In the genomic region with DNA sequence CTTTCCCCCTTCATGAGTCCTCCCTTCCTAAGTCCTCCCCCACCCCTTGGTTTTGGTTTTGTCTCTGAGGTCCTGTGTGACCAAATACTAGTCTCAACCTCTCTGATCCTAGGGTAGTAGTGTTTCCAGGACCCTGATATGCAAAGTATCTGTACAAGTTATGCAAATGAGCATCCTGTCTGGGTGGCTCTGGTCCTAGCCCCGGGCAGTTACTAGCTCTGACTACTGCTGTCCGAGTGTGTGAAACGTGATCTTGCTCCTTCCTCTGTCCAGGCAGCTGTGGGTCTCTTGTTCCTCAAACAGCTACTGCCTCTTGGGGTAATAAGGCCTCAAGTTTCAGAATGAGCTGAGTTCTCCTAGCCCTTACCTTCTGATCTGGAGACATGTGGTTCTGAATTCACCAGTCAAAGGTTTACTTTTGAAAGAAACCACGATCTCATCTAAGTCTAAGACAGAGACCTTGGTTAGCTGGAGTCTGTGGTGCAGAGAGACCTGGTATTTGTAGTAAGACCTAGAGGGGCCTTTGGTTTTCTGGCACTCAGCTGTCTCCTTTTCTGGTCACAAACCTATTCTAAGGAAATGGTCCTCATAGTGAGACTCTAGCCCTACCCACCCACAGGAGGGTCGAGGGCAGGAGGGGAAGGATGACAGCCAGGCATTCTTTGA, we compare ENCODE assay signal across 9 cellular contexts. TPM values are rescaled to one million over a fixed set of nuclear protein-coding genes. Genes with fewer than 3 reads are reported as not detected.
DNase-seq lines count a peak whose midpoint lies in the region; ATAC-seq lines count a peak whose summit lies in the region.
"Had no signal": no experiment of that assay in that cellular context is flagged by ENCODE, and none has a peak within 500 bp of the region (broad histone marks: within the 10 kb centered on the region; RNA-seq: fewer than 3 reads in every experiment).

No MANE protein-coding gene starts in this region.

- DNase-seq in Right ventricle myocardium inferior (ENCODE audit: missing footprints) (no peak), cardiac septum (ENCODE audit: low spot score) (no peak), NOMO-1 treated with dmso at 0.1 percent for 144 hours (lab: John Stamatoyannopoulos, UW; ENCODE audit: unreplicated experiment) (peak; percentile 25), germinal center (ENCODE audit: low spot score) (peak; percentile 71), NCI-H446 treated with DMSO at 0.1 percent for 48 hours (lab: John Stamatoyannopoulos, UW) (no peak), NCI-H2029 treated with DMSO at 0.1 percent for 48 hours (lab: John Stamatoyannopoulos, UW) (no peak), NCI-H82 treated with DMSO at 0.1 percent for 48 hours (lab: John Stamatoyannopoulos, UW; ENCODE audit: unreplicated experiment) (no peak)

- intact Hi-C loops in Right ventricle myocardium inferior (cut with DNase I) (loop anchor here (5.0 kb wide), 2 partner anchors 63 to 173 kb away; no protein-coding TSS in a partner anchor), cardiac septum (cut with DNase I) (no loop called here)

- peak; percentile 17 for ATAC-seq in Right ventricle myocardium inferior
- ATAC-seq in HG02798 (IDR thresholded peaks at IDR 0.05; ENCODE audit: poor library complexity, unreplicated experiment): peak; percentile 86

RNA-seq across cellular contexts. Expression of gene IL19, which starts 31.0 kb away (rescaled TPM):
- total RNA-seq in Right ventricle myocardium inferior: not detected
- total RNA-seq in cardiac septum: not detected
- total RNA-seq: Daoy had no signal

RNA-seq across cellular contexts. Expression of gene IL10, which starts 32.8 kb away (rescaled TPM):
- total RNA-seq in Right ventricle myocardium inferior (0.54 TPM), cardiac septum (0.43 TPM)
- total RNA-seq: Daoy had no signal

RNA-seq across cellular contexts. Expression of gene MAPKAPK2, which starts 54.8 kb away (rescaled TPM):
- 214 TPM for total RNA-seq in Right ventricle myocardium inferior
- total RNA-seq in cardiac septum: 242 TPM

Comparison
In these comparisons a context has a peak if more than half of its experiments do, and no peak if none do; other contexts are left out.
1. DNase-seq: peak in NOMO-1 treated with dmso at 0.1 percent for 144 hours (single experiment) and germinal center (single experiment); none in Right ventricle myocardium inferior (single experiment), cardiac septum (single experiment), NCI-H446 treated with DMSO at 0.1 percent for 48 hours (single experiment), NCI-H2029 treated with DMSO at 0.1 percent for 48 hours (single experiment) and NCI-H82 treated with DMSO at 0.1 percent for 48 hours (single experiment).